ENCODE assay signal across 14 cellular contexts in the genomic region with DNA sequence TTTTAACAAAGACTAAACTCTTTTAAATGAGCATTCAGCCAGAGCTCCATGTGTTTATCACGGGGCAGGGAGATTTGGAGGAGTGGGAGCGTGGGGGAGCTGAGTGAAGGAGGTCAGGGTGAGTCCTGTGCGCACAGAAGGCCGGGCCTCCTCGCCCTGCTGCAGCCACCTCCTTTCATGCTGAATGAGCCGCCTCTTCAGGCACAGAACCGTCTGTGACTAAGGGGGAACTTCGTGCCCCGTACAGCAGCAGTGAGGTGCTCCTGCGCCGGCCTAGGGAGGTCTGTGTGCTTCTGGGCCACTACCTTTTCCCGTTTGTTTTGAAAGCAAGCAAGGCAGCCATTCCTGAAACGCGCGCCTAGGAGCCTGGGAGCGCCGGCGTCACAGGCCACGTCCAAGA. TPM values are rescaled to one million over a fixed set of nuclear protein-coding genes. Genes with fewer than 3 reads are reported as not detected.
DNase-seq lines count a peak whose midpoint lies in the region; ATAC-seq and TF ChIP-seq lines count a peak whose summit lies in the region.
"Had no signal": no experiment of that assay in that cellular context is flagged by ENCODE, and none has a peak within 500 bp of the region (broad histone marks: within the 10 kb centered on the region; RNA-seq: fewer than 3 reads in every experiment).

No MANE protein-coding gene starts in this region.

- H3K9ac ChIP-seq in IMR-90 (ENCODE audit: low read depth, low read length) (no peak overlapping the region), smooth muscle cell (ENCODE audit: low read depth) (no peak overlapping the region)
- H3K9ac ChIP-seq: SK-N-SH had no signal

- H3K18ac ChIP-seq in IMR-90 (ENCODE audit: low read depth, low read length), result no peak overlapping the region

- CTCF ChIA-PET in IMR-90 (lab: Yijun Ruan, JAX), result no interaction called here

- BruUV-seq in IMR-90 (replicated peaks; lab: Mats Ljungman, UMichigan), result no TSS peak

- peaks cover 3% of the 10 kb centered on the region for H3K4me1 Mint-ChIP-seq in T-helper 2 cell treated with Interferon-gamma antibody and Interleukin-4, amounts not matched to agents 5 μg/mL and 100 μg/mL, for 36 hours (ENCODE audit: low read depth)

- no peak overlapping the region for H3K4me2 ChIP-seq in IMR-90 (ENCODE audit: low read depth, low read length)
- H3K4me2 ChIP-seq in smooth muscle cell, result peak overlapping the region; percentile 13
- H3K4me2 ChIP-seq: SK-N-SH had no signal

- DNase-seq in IMR-90, result no peak
- peak in 3 of 7 donors; percentile 27 to 43 (median 40) for DNase-seq in adrenal gland
- DNase-seq in kidney glomerular epithelial cell (lab: John Stamatoyannopoulos, UW), result peak; percentile 33
- DNase-seq in smooth muscle cell (lab: John Stamatoyannopoulos, UW; ENCODE audit: unreplicated experiment), result no peak
- no peak for DNase-seq in stimulated activated CD4-positive, alpha-beta T cell treated with anti-CD3 and anti-CD28 coated beads, Interleukin-12 subunit alpha, Interleukin-12 subunit beta, amount 100 ng/mL, for 4 hours
- DNase-seq in T-helper 2 cell treated with Interferon-gamma antibody and Interleukin-4, amounts not matched to agents 5 μg/mL and 100 μg/mL, for 36 hours (ENCODE audit: low spot score), result no peak
- no peak for DNase-seq in T-helper 1 cell
- DNase-seq: HCEC 1CT, left ventricle myocardium inferior, SK-N-SH had no signal

- H2AFZ ChIP-seq in IMR-90 (replicated peaks; ENCODE audit: low read length, poor library complexity) (peak overlapping the region; percentile 84), smooth muscle cell (ENCODE audit: low read depth) (peak overlapping the region; percentile 84)

- H2BK15ac ChIP-seq in IMR-90 (ENCODE audit: low read depth, low read length), result no peak overlapping the region

- H3K9me1 ChIP-seq in IMR-90 (ENCODE audit: insufficient read depth, low read length), result peaks cover 3% of the 10 kb centered on the region

- H3F3A ChIP-seq in smooth muscle cell (ENCODE audit: low read depth), result no peaks in the 10 kb centered on the region

- no peak overlapping the region for H3K27ac Mint-ChIP-seq in T-helper 2 cell treated with Interferon-gamma antibody and Interleukin-4, amounts not matched to agents 5 μg/mL and 100 μg/mL, for 36 hours

- no peak overlapping the region for H3K56ac ChIP-seq in IMR-90 (ENCODE audit: extremely low read depth, insufficient read depth, low read length)

- H3K9me3 ChIP-seq in IMR-90 (ENCODE audit: control insufficient read depth, insufficient read depth, low read length) (no peaks in the 10 kb centered on the region), adrenal gland (replicated peaks in 1 of 3) (no peaks in the 10 kb centered on the region), smooth muscle cell (replicated peaks; ENCODE audit: low read depth) (no peaks in the 10 kb centered on the region)
- H3K9me3 ChIP-seq: left ventricle myocardium inferior, SK-N-SH had no signal

- H4K8ac ChIP-seq in IMR-90 (ENCODE audit: low read depth in 2 of 2, low read length in 2 of 2), result no peak overlapping the region; a peak in 2 of 4 replicates

- peak overlapping the region; percentile 31 for H2AK9ac ChIP-seq in IMR-90 (replicated peaks; ENCODE audit: low read depth, low read length, poor library complexity)

- H3K27ac ChIP-seq in IMR-90 (ENCODE audit: insufficient read depth, low read length) (no peak overlapping the region), adrenal gland (peak overlapping the region in 3 of 5 donors; percentile 76 to 77 (median 77)), smooth muscle cell (ENCODE audit: low read depth) (no peak overlapping the region)
- H3K27ac ChIP-seq: left ventricle myocardium inferior, VCaP had no signal

- peaks cover 3% of the 10 kb centered on the region; the same call in 1 of the 2 replicates for H3K4me1 ChIP-seq in IMR-90 (ENCODE audit: control insufficient read depth, insufficient read depth, low read length)
- H3K4me1 ChIP-seq in adrenal gland (replicated peaks in 1 of 2), result peaks cover 6 to 12% of the 10 kb centered on the region in 2 donors
- peaks cover 51% of the 10 kb centered on the region for H3K4me1 ChIP-seq in smooth muscle cell (ENCODE audit: low read depth)

- H3K23ac ChIP-seq in IMR-90 (ENCODE audit: low read depth, low read length), result no peak overlapping the region

- peak overlapping the region; percentile 0; the same call in 1 of the 2 replicates for H4K5ac ChIP-seq in IMR-90 (ENCODE audit: low read depth, low read length)

- no peak for TF ChIP-seq CTCF in IMR-90 (conservative IDR thresholded peaks at IDR 0.05; ENCODE audit: low read depth, low read length)
- no peak for TF ChIP-seq CTCF in adrenal gland (IDR thresholded peaks at IDR 0.05)
- TF ChIP-seq CTCF in smooth muscle cell (IDR thresholded peaks at IDR 0.05; ENCODE audit: borderline replicate concordance, insufficient read depth, poor library complexity, severe bottlenecking), result no peak

- H2AK5ac ChIP-seq in IMR-90 (ENCODE audit: low read depth, low read length), result no peak overlapping the region

- H3K27me3 Mint-ChIP-seq in T-helper 2 cell treated with Interferon-gamma antibody and Interleukin-4, amounts not matched to agents 5 μg/mL and 100 μg/mL, for 36 hours (ENCODE audit: low read depth), result peaks cover 61% of the 10 kb centered on the region

- dilution Hi-C loops in IMR-90 (cut with HindIII; ENCODE audit: low sequenced_read_pairs, unreplicated experiment), result no loop called here

- no peaks in the 10 kb centered on the region for H3K79me1 ChIP-seq in IMR-90 (ENCODE audit: low read depth in 1 of 2, low read length in 2 of 2)

- no peak overlapping the region for H2BK120ac ChIP-seq in IMR-90 (ENCODE audit: low read depth, low read length)

- POLR2A ChIA-PET in IMR-90 (lab: Charles Lee; ENCODE audit: unreplicated experiment), result no interaction called here

- TF ChIP-seq POLR2A in IMR-90 (IDR thresholded peaks at IDR 0.05; ENCODE audit: low read depth, low read length) (no peak), adrenal gland (IDR thresholded peaks at IDR 0.05) (peak in 1 of 2 donors; percentile 34)

- H2BK20ac ChIP-seq in IMR-90 (ENCODE audit: low read depth, low read length), result no peak overlapping the region; the same call in 1 of the 2 replicates

- no peak overlapping the region for H4K91ac ChIP-seq in IMR-90 (ENCODE audit: insufficient read depth, low read depth, low read length)

- H3K4me3 ChIP-seq in IMR-90 (ENCODE audit: insufficient read depth, low read depth, low read length), result no peak overlapping the region
- H3K4me3 ChIP-seq in adrenal gland, result no peak overlapping the region
- H3K4me3 ChIP-seq in smooth muscle cell, result no peak overlapping the region
- H3K4me3 ChIP-seq: left ventricle myocardium inferior had no signal

- H2BK5ac ChIP-seq in IMR-90 (ENCODE audit: low read depth, low read length, poor library complexity, severe bottlenecking), result no peak overlapping the region

- H4K20me1 ChIP-seq in IMR-90 (ENCODE audit: insufficient read depth, low read length), result no peaks in the 10 kb centered on the region
- H4K20me1 ChIP-seq in smooth muscle cell (ENCODE audit: low read depth), result no peaks in the 10 kb centered on the region

- no peaks in the 10 kb centered on the region for H3K9me3 Mint-ChIP-seq in T-helper 2 cell treated with Interferon-gamma antibody and Interleukin-4, amounts not matched to agents 5 μg/mL and 100 μg/mL, for 36 hours
- H3K9me3 Mint-ChIP-seq: activated naive CD4-positive, alpha-beta T cell treated with anti-CD3 and anti-CD28 coated beads, Interleukin-2, amount 50 U/mL, for 72 hours; natural killer cell treated with Interleukin-12 subunit alpha and Interleukin-12 subunit beta and Interleukin-15 and Interleukin-18, amount 100 ng/mL, for 72 hours had no signal

- in situ Hi-C loops in IMR-90 (cut with MboI; ENCODE audit: low sequenced_read_pairs), result no loop called here

- no peak overlapping the region for H3K14ac ChIP-seq in IMR-90 (replicated peaks; ENCODE audit: low read depth, low read length)

- H3K4me3 Mint-ChIP-seq in T-helper 2 cell treated with Interferon-gamma antibody and Interleukin-4, amounts not matched to agents 5 μg/mL and 100 μg/mL, for 36 hours, result no peak overlapping the region
- H3K4me3 Mint-ChIP-seq: natural killer cell treated with Interleukin-12 subunit alpha and Interleukin-12 subunit beta and Interleukin-15 and Interleukin-18, amount 100 ng/mL, for 72 hours had no signal

- no peaks in the 10 kb centered on the region for H3K36me3 Mint-ChIP-seq in T-helper 2 cell treated with Interferon-gamma antibody and Interleukin-4, amounts not matched to agents 5 μg/mL and 100 μg/mL, for 36 hours (ENCODE audit: low read depth)
- H3K36me3 Mint-ChIP-seq: activated naive CD4-positive, alpha-beta T cell treated with anti-CD3 and anti-CD28 coated beads, Interleukin-2, amount 50 U/mL, for 72 hours; natural killer cell treated with Interleukin-12 subunit alpha and Interleukin-12 subunit beta and Interleukin-15 and Interleukin-18, amount 100 ng/mL, for 72 hours had no signal

- H3K36me3 ChIP-seq in IMR-90 (ENCODE audit: control insufficient read depth, insufficient read depth, low read length), result no peaks in the 10 kb centered on the region
- H3K36me3 ChIP-seq in adrenal gland (replicated peaks in 1 of 2), result no peaks in the 10 kb centered on the region
- H3K36me3 ChIP-seq in smooth muscle cell (ENCODE audit: low read depth), result no peaks in the 10 kb centered on the region
- H3K36me3 ChIP-seq: left ventricle myocardium inferior had no signal

- H3K4ac ChIP-seq in IMR-90 (ENCODE audit: low read depth, low read length), result peak overlapping the region; percentile 30; the same call in 1 of the 2 replicates

- ATAC-seq in IMR-90 (ENCODE audit: low read depth) (no peak), GM21717 (IDR thresholded peaks at IDR 0.05; ENCODE audit: unreplicated experiment) (no peak)
- ATAC-seq: activated naive CD4-positive, alpha-beta T cell treated with anti-CD3 and anti-CD28 coated beads, Interleukin-2, amount 50 U/mL, for 72 hours; natural killer cell treated with Interleukin-12 subunit alpha and Interleukin-12 subunit beta and Interleukin-15 and Interleukin-18, amount 100 ng/mL, for 72 hours had no signal

- no peaks in the 10 kb centered on the region for H3K79me2 ChIP-seq in smooth muscle cell (ENCODE audit: low read depth)

- WGBS in IMR-90 (ENCODE audit: extremely low coverage in 2 of 2, insufficient read length in 1 of 2), 2 experiments, result 59% methylated on average over 10 of the region's 19 CpGs; no CpG with 5 or more reads in 1 of the 2 experiments
- 49 to 74% (median 67%) methylated on average over 19 of the region's 19 CpGs for WGBS in adrenal gland, 4 donors
- 51% methylated on average over 19 of the region's 19 CpGs for WGBS in smooth muscle cell (ENCODE audit: low lambda C conversion rate)

- intact Hi-C loops in IMR-90 (cut with micrococcal nuclease) (no loop called here), adrenal gland (cut with DNase I) (no loop called here)

- H3K27me3 ChIP-seq in IMR-90 (ENCODE audit: control insufficient read depth, insufficient read depth, low read length) (no peaks in the 10 kb centered on the region), adrenal gland (no peaks in the 10 kb centered on the region), smooth muscle cell (ENCODE audit: low read depth) (no peaks in the 10 kb centered on the region)

- no peak for TF ChIP-seq RAD21 in IMR-90 (IDR thresholded peaks at IDR 0.05; ENCODE audit: low read length)

RNA-seq across cellular contexts. Expression of a gene that starts 27.1 kb away (rescaled TPM):
- total RNA-seq in IMR-90 (2012; rRNA removed) (7.9 and 9.7 TPM in 2 replicates), adrenal gland (10 to 100 TPM; 23.8 to 60.1 (median 36.2) TPM), smooth muscle cell (24.2 and 32.3 TPM in 2 replicates)
- polyA plus RNA-seq in IMR-90 (2012; rRNA removed) (16.6 and 16.9 TPM in 2 replicates), adrenal gland (10 to 100 TPM in 2 of 3 donors, 1 to 10 TPM in 1; 8.6 to 18.0 (median 15.0) TPM), smooth muscle cell (14.1 and 15.6 TPM in 2 replicates)
- polyA plus RNA-seq in IMR-90 (2012; cell fraction: cytosol; rRNA removed), result 11.0 and 15.4 TPM in 2 replicates
- polyA plus RNA-seq in IMR-90 (2012; cell fraction: nucleus; rRNA removed; ENCODE audit: low replicate concordance), result 50.6 and 72.6 TPM in 2 replicates

Comparison
In these comparisons a context has a peak if more than half of its experiments do, and no peak if none do; other contexts are left out.
1. H3K27ac ChIP-seq: peak in adrenal gland (3 of 5); none in IMR-90 (single experiment) and smooth muscle cell (single experiment).